8 cellular contexts compared by ENCODE assay signal in the genomic region with DNA sequence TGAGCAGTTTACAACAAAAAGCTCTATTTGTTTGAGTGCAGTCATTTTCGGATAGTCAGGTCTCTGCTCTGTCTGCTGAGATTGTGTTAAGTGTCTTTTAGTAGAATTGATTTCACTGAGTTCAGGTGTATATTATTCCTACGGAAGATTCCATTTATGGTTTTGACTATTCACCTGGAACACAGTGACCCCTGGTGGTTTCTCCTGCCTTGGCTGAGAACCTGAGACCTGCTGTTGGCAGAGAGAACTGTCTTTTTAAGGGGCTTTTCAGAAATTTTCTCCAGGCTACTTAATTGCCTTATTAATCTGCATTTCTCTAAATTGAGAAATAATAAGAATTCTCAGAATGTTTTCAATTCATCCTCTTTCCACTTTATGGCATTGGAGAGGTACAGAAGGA.
DNase-seq lines count a peak whose midpoint lies in the region; FAIRE-seq and TF ChIP-seq lines count a peak whose summit lies in the region.

No MANE protein-coding gene starts in this region.

- H3K4me3 ChIP-seq in H7 (ENCODE audit: insufficient read depth, low read depth, low read length) = no peak overlapping the region

- H3K36me3 ChIP-seq in H7 (replicated peaks; ENCODE audit: control insufficient read depth, insufficient read depth, low read length) = no peaks in the 10 kb centered on the region

- DNase-seq in D341Med (ENCODE audit: low spot score) (peak; percentile 55), H7 (peak; percentile 40), RPMI8226 (peak; percentile 34), iPS DF 19.7 (ENCODE audit: low read depth, low spot score) (peak; percentile 5), H54 (ENCODE audit: insufficient read length, low spot score) (no peak), medulla oblongata (ENCODE audit: extremely low spot score) (no peak), GOT3 (lab: John Stamatoyannopoulos, UW) (no peak), GM12892 (ENCODE audit: insufficient read length) (no peak)

- no peak for TF ChIP-seq POLR2A in H54 (IDR thresholded peaks at IDR 0.05; ENCODE audit: low read depth, low read length)
- TF ChIP-seq POLR2A in GM12892 (IDR thresholded peaks at IDR 0.05; ENCODE audit: low read depth, low read length) = no peak

- H3K27me3 ChIP-seq in H7 (ENCODE audit: control insufficient read depth, insufficient read depth, low read length) = no peaks in the 10 kb centered on the region

- FAIRE-seq in H54 (lab: Jason Lieb, UNC) (no peak), GM12892 (lab: Jason Lieb, UNC) (no peak)

Comparison
In these comparisons a context has a peak if more than half of its experiments do, and no peak if none do; other contexts are left out.
1. DNase-seq: peak in D341Med (single experiment), H7 (single experiment), RPMI8226 (single experiment) and iPS DF 19.7 (single experiment); none in H54 (single experiment), medulla oblongata (single experiment), GOT3 (single experiment) and GM12892 (single experiment).